Comparison of ENCODE assay signal across 1 cellular context in the genomic region with DNA sequence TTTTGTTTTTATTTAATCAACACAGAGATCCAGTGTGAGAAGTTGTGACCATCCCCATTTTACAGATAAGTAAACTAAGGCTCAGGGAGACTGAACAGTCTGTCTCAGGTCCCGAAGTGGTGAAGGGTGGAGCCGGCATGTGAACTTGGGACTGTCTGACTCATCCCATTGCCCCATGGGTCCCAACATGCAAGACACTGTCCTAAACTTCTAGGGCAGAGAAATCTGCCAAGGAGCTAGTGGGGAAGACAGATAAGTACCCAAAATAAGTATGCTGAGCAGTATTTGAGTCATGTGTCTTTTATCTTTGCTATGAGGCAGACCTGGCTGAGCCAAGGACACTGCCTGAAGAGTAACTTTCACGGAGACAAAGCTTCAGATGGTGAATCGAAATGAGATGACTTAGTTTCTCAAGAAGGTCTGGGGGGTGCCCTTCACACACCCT.
TF ChIP-seq lines count a peak whose summit lies in the region.

No MANE protein-coding gene starts in this region.

TF ChIP-seq in K562, 482 proteins besides CTCF, POLR2A, EP300 and RAD21 (continued from another document):
- TF ChIP-seq ZNF592 (IDR thresholded peaks at IDR 0.05), result peak; percentile 32; the same call in 1 of the 2 replicates
- TF ChIP-seq CREM (IDR thresholded peaks at IDR 0.05; ENCODE audit: low read depth), result 0 out of 2 replicates have a peak, but pooled peaks have one; percentile 22
- TF ChIP-seq CEBPG (CRISPR knock-in tag; IDR thresholded peaks at IDR 0.05), result peak; percentile 37; the same call in 1 of the 2 replicates
- TF ChIP-seq CEBPG (tag; conservative IDR thresholded peaks at IDR 0.05 in 1 of 2, IDR thresholded peaks at IDR 0.05 in 1 of 2), result no peak
- peak; percentile 93; the same call in 1 of the 2 replicates for TF ChIP-seq PHF21A (IDR thresholded peaks at IDR 0.05; ENCODE audit: borderline replicate concordance, low read depth)
- peak; percentile 39; the same call in 1 of the 2 replicates for TF ChIP-seq GATAD2A (IDR thresholded peaks at IDR 0.05)
- TF ChIP-seq PTRF (tag; IDR thresholded peaks at IDR 0.05), result 0 out of 2 replicates have a peak, but pooled peaks have one; percentile 16
- TF ChIP-seq PHF20 (IDR thresholded peaks at IDR 0.05; ENCODE audit: partially characterized antibody), result peak; percentile 78
- peak in 1 of 2 experiments; percentile 83; a peak in 2 of 3 replicates for TF ChIP-seq CBX3 (IDR thresholded peaks at IDR 0.05; ENCODE audit: borderline replicate concordance in 1 of 2, low read length in 2 of 2)
- peak; percentile 85 for TF ChIP-seq CBFA2T3 (IDR thresholded peaks at IDR 0.05)
- TF ChIP-seq CBX1 (IDR thresholded peaks at IDR 0.05; ENCODE audit: low read depth), result peak; percentile 91
- TF ChIP-seq SAFB (IDR thresholded peaks at IDR 0.05; ENCODE audit: borderline replicate concordance, low read depth, low read length), result no peak
- peak; percentile 55 for TF ChIP-seq TAL1 (IDR thresholded peaks at IDR 0.05)
- TF ChIP-seq MYNN (IDR thresholded peaks at IDR 0.05), result peak; percentile 61; the same call in 1 of the 2 replicates
- no peak for TF ChIP-seq MYNN (CRISPR knock-in tag; IDR thresholded peaks at IDR 0.05)
- 0 out of 4 replicates have a peak, but pooled peaks of 1 of the 2 experiments have one; percentile 13 for TF ChIP-seq MAZ (CRISPR knock-in tag; conservative IDR thresholded peaks at IDR 0.05 in 1 of 2, IDR thresholded peaks at IDR 0.05 in 1 of 2)
- TF ChIP-seq FOXK2 (conservative IDR thresholded peaks at IDR 0.05 in 1 of 2, IDR thresholded peaks at IDR 0.05 in 1 of 2; ENCODE audit: low read depth in 2 of 2), result 0 out of 4 replicates have a peak, but pooled peaks of 1 of the 2 experiments have one; percentile 29
- no peak for TF ChIP-seq ETV5 (CRISPR knock-in tag; IDR thresholded peaks at IDR 0.05; ENCODE audit: low read depth)
- TF ChIP-seq GTF2E2 (tag; IDR thresholded peaks at IDR 0.05), result no peak
- TF ChIP-seq GATA2 (CRISPR knock-in tag; IDR thresholded peaks at IDR 0.05), result peak; percentile 56; the same call in 1 of the 2 replicates
- TF ChIP-seq HMBOX1 (IDR thresholded peaks at IDR 0.05), result 0 out of 2 replicates have a peak, but pooled peaks have one; percentile 13
- TF ChIP-seq TGIF2 (CRISPR knock-in tag; IDR thresholded peaks at IDR 0.05), result no peak
- no peak for TF ChIP-seq TAF15 (IDR thresholded peaks at IDR 0.05; ENCODE audit: low read depth, low read length)
- 0 out of 2 replicates have a peak, but pooled peaks have one; percentile 50 for TF ChIP-seq NBN (IDR thresholded peaks at IDR 0.05; ENCODE audit: low read depth)
- TF ChIP-seq BCLAF1 (IDR thresholded peaks at IDR 0.05; ENCODE audit: borderline replicate concordance in 1 of 2, control insufficient read depth in 1 of 2, low read depth in 2 of 2, low read length in 1 of 2), result no peak
- peak; percentile 56 for TF ChIP-seq ESRRA (IDR thresholded peaks at IDR 0.05; ENCODE audit: borderline replicate concordance, low read depth)
- TF ChIP-seq, protein P1, sequence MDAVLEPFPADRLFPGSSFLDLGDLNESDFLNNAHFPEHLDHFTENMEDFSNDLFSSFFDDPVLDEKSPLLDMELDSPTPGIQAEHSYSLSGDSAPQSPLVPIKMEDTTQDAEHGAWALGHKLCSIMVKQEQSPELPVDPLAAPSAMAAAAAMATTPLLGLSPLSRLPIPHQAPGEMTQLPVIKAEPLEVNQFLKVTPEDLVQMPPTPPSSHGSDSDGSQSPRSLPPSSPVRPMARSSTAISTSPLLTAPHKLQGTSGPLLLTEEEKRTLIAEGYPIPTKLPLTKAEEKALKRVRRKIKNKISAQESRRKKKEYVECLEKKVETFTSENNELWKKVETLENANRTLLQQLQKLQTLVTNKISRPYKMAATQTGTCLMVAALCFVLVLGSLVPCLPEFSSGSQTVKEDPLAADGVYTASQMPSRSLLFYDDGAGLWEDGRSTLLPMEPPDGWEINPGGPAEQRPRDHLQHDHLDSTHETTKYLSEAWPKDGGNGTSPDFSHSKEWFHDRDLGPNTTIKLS (IDR thresholded peaks at IDR 0.05; ENCODE audit: borderline replicate concordance, low read depth), result no peak
- 0 out of 2 replicates have a peak, but pooled peaks have one; percentile 39 for TF ChIP-seq ZSCAN32 (CRISPR knock-in tag; IDR thresholded peaks at IDR 0.05)
